ENCODE assay signal across 15 cellular contexts in the genomic region with DNA sequence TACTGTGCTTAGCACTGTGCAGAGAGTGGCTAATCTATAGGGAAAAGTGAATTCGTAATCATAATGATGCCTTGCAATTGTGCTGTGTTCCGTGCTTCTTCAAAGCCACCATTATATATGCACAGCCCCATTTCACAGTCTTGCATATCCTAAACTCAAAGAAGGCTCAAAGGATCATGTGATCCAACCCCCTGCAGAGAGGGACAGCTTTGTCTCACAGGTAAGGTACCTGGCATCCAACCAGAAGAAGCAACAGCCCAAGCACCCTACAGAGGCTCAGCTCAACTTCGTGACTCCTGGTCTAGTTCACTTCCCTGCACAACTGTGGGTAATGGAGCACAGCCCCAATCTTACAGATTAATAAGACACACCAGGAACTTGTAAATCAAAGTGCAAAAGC.
DNase-seq lines count a peak whose midpoint lies in the region; FAIRE-seq and TF ChIP-seq lines count a peak whose summit lies in the region.
"Had no signal": no experiment of that assay in that cellular context is flagged by ENCODE, and none has a peak within 500 bp of the region (broad histone marks: within the 10 kb centered on the region; RNA-seq: fewer than 3 reads in every experiment).

No MANE protein-coding gene starts in this region.

- H4K20me1 ChIP-seq in H1 (replicated peaks in 1 of 2; ENCODE audit: control insufficient read depth in 1 of 2, insufficient read depth in 2 of 2, low read length in 2 of 2) (no peaks in the 10 kb centered on the region), osteoblast (ENCODE audit: insufficient read depth, low read length) (no peaks in the 10 kb centered on the region)

- H3K18ac ChIP-seq in H1 (ENCODE audit: extremely low read depth, low read length) (no peak overlapping the region), mesendoderm (ENCODE audit: low read length) (no peak overlapping the region)

- H3K27ac Mint-ChIP-seq in activated CD4-positive, alpha-beta memory T cell treated with anti-CD3 and anti-CD28 coated beads, Interleukin-2, amount 10 ng/mL, durations not matched to agents 7 days and 5 days, result no peak overlapping the region
- H3K27ac Mint-ChIP-seq: CD4-positive, alpha-beta memory T cell had no signal

- H3K23ac ChIP-seq in H1 (ENCODE audit: insufficient read length) (no peak overlapping the region), mesendoderm (ENCODE audit: low read length) (no peak overlapping the region)

- H3K27ac ChIP-seq in H1 (ENCODE audit: low read depth, low read length) (no peak overlapping the region), mesendoderm (ENCODE audit: low read depth, low read length) (no peak overlapping the region), osteoblast (ENCODE audit: low read depth, low read length) (no peak overlapping the region)

- no peak overlapping the region for H3K4me3 Mint-ChIP-seq in activated CD4-positive, alpha-beta memory T cell treated with anti-CD3 and anti-CD28 coated beads, Interleukin-2, amount 10 ng/mL, durations not matched to agents 7 days and 5 days
- H3K4me3 Mint-ChIP-seq: CD4-positive, alpha-beta memory T cell; H9 had no signal

- H2AFZ ChIP-seq in H1 (ENCODE audit: low read length) (no peak overlapping the region), osteoblast (ENCODE audit: low read length) (no peak overlapping the region)

- DNase-seq in NCI-H69 (lab: John Stamatoyannopoulos, UW) (peak; percentile 6), H1 (ENCODE audit: low read depth in 1 of 2, low spot score in 2 of 2) (no peak), mesendoderm (peak; percentile 34), NCI-H1417 treated with DMSO at 0.1 percent for 48 hours (lab: John Stamatoyannopoulos, UW) (no peak), osteoblast (ENCODE audit: insufficient read length, low spot score, missing footprints) (no peak)
- DNase-seq in activated CD4-positive, alpha-beta memory T cell treated with anti-CD3 and anti-CD28 coated beads, Interleukin-2, amount 10 ng/mL, durations not matched to agents 7 days and 5 days, result no peak
- DNase-seq: C1 segment of cervical spinal cord; Calu3; CD4-positive, alpha-beta memory T cell; COR-L47; DMS53; DMS79 treated with DMSO at 0.1 percent for 48 hours; H9 had no signal

- H3K27me3 ChIP-seq in H1 (replicated peaks in 1 of 4; ENCODE audit: control insufficient read depth in 3 of 4, extremely low read depth in 1 of 4, insufficient read depth in 3 of 4, low read length in 3 of 4) (no peaks in the 10 kb centered on the region), mesendoderm (ENCODE audit: insufficient read depth, low read length, poor library complexity) (no peaks in the 10 kb centered on the region), osteoblast (ENCODE audit: insufficient read depth, low read length) (no peaks in the 10 kb centered on the region)

- H2BK12ac ChIP-seq in H1 (ENCODE audit: low read depth, low read length), result no peak overlapping the region

- POLR2A ChIA-PET in H1 (lab: Charles Lee; ENCODE audit: partially characterized antibody), result no interaction called here
- POLR2A ChIA-PET in activated CD4-positive, alpha-beta memory T cell treated with anti-CD3 and anti-CD28 coated beads, Interleukin-2, amount 10 ng/mL, durations not matched to agents 7 days and 5 days (lab: Charles Lee), result no interaction called here

- H3K23me2 ChIP-seq in H1 (ENCODE audit: low read depth, low read length), result no peaks in the 10 kb centered on the region

- 0 out of 7 replicates have a peak overlapping the region, but pooled peaks of 1 of the 4 experiments have one; percentile 40 for H3K9ac ChIP-seq in H1 (replicated peaks in 1 of 4; ENCODE audit: extremely low read depth in 1 of 4, low read depth in 3 of 4, low read length in 3 of 4)
- no peak overlapping the region for H3K9ac ChIP-seq in mesendoderm (ENCODE audit: low read length)

- CTCF ChIA-PET in H1 (lab: Charles Lee; ENCODE audit: partially characterized antibody), result interaction anchor here (0.5 to 2.5 kb wide), 2 partner anchors 10 to 82 kb away, joined by 3 to 10 read pairs; no protein-coding TSS in a partner anchor
- CTCF ChIA-PET in activated CD4-positive, alpha-beta memory T cell treated with anti-CD3 and anti-CD28 coated beads, Interleukin-2, amount 10 ng/mL, durations not matched to agents 7 days and 5 days (lab: Charles Lee), result no interaction called here

- no peak overlapping the region for H2BK15ac ChIP-seq in H1 (ENCODE audit: low read length)
- no peak overlapping the region for H2BK15ac ChIP-seq in mesendoderm (replicated peaks; ENCODE audit: low read depth)

- WGBS in H1 (ENCODE audit: extremely low coverage in 1 of 2, insufficient coverage in 1 of 2, insufficient read length in 1 of 2, insufficient replicate concordance in 2 of 2, low coverage in 1 of 2, low lambda C conversion rate in 2 of 2, missing lambda C conversion rate in 1 of 2), 2 experiments, result 77% methylated on average over 3 of the region's 3 CpGs; no CpG with 5 or more reads in 1 of the 2 experiments
- WGBS in mesendoderm (ENCODE audit: extremely low coverage, insufficient coverage, low lambda C conversion rate), result no CpG with 5 or more reads among the region's 3 CpGs

- H3K9me3 ChIP-seq in H1 (ENCODE audit: insufficient read depth in 2 of 2, low read depth in 1 of 2, low read length in 1 of 2), result peaks cover 6 to 7% of the 10 kb centered on the region in 2 experiments; a peak in 1 of 4 replicates
- peaks cover 4% of the 10 kb centered on the region for H3K9me3 ChIP-seq in osteoblast (ENCODE audit: low read depth, low read length)

- H3K4me3 ChIP-seq in H1 (ENCODE audit: extremely low read depth in 1 of 4, insufficient read depth in 2 of 4, low read depth in 3 of 4, low read length in 4 of 4) (no peak overlapping the region), mesendoderm (ENCODE audit: low read length) (no peak overlapping the region), osteoblast (ENCODE audit: insufficient read depth, low read length) (no peak overlapping the region)

- no peaks in the 10 kb centered on the region for H3K36me3 Mint-ChIP-seq in activated CD4-positive, alpha-beta memory T cell treated with anti-CD3 and anti-CD28 coated beads, Interleukin-2, amount 10 ng/mL, durations not matched to agents 7 days and 5 days (ENCODE audit: low read depth)
- H3K36me3 Mint-ChIP-seq: CD4-positive, alpha-beta memory T cell had no signal

- H3K9me3 Mint-ChIP-seq in activated CD4-positive, alpha-beta memory T cell treated with anti-CD3 and anti-CD28 coated beads, Interleukin-2, amount 10 ng/mL, durations not matched to agents 7 days and 5 days, result peaks cover 3% of the 10 kb centered on the region

- peak; percentile 52 for FAIRE-seq in H1 (lab: Jason Lieb, UNC)
- FAIRE-seq: G401.6, GM12892 had no signal

- H2AK5ac ChIP-seq in H1 (ENCODE audit: low read depth, low read length) (no peak overlapping the region), mesendoderm (ENCODE audit: low read length) (no peak overlapping the region)

- H3K4ac ChIP-seq in H1 (replicated peaks; ENCODE audit: insufficient read length, low read depth, low read length), result no peak overlapping the region
- no peak overlapping the region for H3K4ac ChIP-seq in mesendoderm (ENCODE audit: low read depth, low read length)

- TF ChIP-seq CTCF in H1 (IDR thresholded peaks at IDR 0.05; ENCODE audit: control extremely low read depth in 1 of 3, insufficient read depth in 1 of 3, low read depth in 1 of 3, low read length in 3 of 3) (no peak), osteoblast (IDR thresholded peaks at IDR 0.05; ENCODE audit: extremely low read depth, low read depth, low read length) (no peak)

- H3K14ac ChIP-seq in H1 (ENCODE audit: insufficient read length), result no peak overlapping the region

- H4K8ac ChIP-seq in H1 (ENCODE audit: extremely low read depth, insufficient read depth, low read length) (no peak overlapping the region), mesendoderm (ENCODE audit: low read depth, low read length) (no peak overlapping the region)

- no peak overlapping the region for H2BK5ac ChIP-seq in H1 (ENCODE audit: low read depth, low read length)
- no peak overlapping the region for H2BK5ac ChIP-seq in mesendoderm (ENCODE audit: low read length)

- no peaks in the 10 kb centered on the region for H3K27me3 Mint-ChIP-seq in activated CD4-positive, alpha-beta memory T cell treated with anti-CD3 and anti-CD28 coated beads, Interleukin-2, amount 10 ng/mL, durations not matched to agents 7 days and 5 days
- H3K27me3 Mint-ChIP-seq: CD4-positive, alpha-beta memory T cell had no signal

- TF ChIP-seq POLR2A in H1 (IDR thresholded peaks at IDR 0.05; ENCODE audit: control extremely low read depth in 1 of 2, low read depth in 2 of 2, low read length in 2 of 2), result no peak

- H3K4me2 ChIP-seq in H1 (ENCODE audit: insufficient read depth in 1 of 2, low read depth in 2 of 2, low read length in 2 of 2), result peak overlapping the region in 1 of 2 experiments; percentile 20; a peak in 1 of 4 replicates
- no peak overlapping the region for H3K4me2 ChIP-seq in mesendoderm (ENCODE audit: low read length)
- H3K4me2 ChIP-seq in osteoblast (ENCODE audit: insufficient read depth, low read length), result no peak overlapping the region

- H2BK20ac ChIP-seq in H1 (ENCODE audit: low read length), result no peak overlapping the region

- H3K79me2 ChIP-seq in H1 (ENCODE audit: control insufficient read depth in 1 of 2, insufficient read depth in 2 of 2, low read length in 2 of 2), result peaks cover 0 to 10% of the 10 kb centered on the region in 2 experiments; a peak in 1 of 4 replicates
- no peaks in the 10 kb centered on the region for H3K79me2 ChIP-seq in mesendoderm (ENCODE audit: control insufficient read depth, insufficient read depth, low read length)
- H3K79me2 ChIP-seq in osteoblast (ENCODE audit: insufficient read depth, low read length), result no peaks in the 10 kb centered on the region

- H3K56ac ChIP-seq in H1 (replicated peaks; ENCODE audit: insufficient read length, low read depth, low read length), result no peak overlapping the region
- no peak overlapping the region for H3K56ac ChIP-seq in mesendoderm (ENCODE audit: low read length)

- no peak overlapping the region for H4K5ac ChIP-seq in H1 (ENCODE audit: insufficient read length, low read depth, low read length)
- H4K5ac ChIP-seq in mesendoderm (ENCODE audit: low read length), result no peak overlapping the region

- H2BK120ac ChIP-seq in H1 (replicated peaks; ENCODE audit: low read depth, low read length) (no peak overlapping the region), mesendoderm (ENCODE audit: low read depth, low read length) (no peak overlapping the region)

- H3K4me1 Mint-ChIP-seq in activated CD4-positive, alpha-beta memory T cell treated with anti-CD3 and anti-CD28 coated beads, Interleukin-2, amount 10 ng/mL, durations not matched to agents 7 days and 5 days, result no peaks in the 10 kb centered on the region
- H3K4me1 Mint-ChIP-seq: CD4-positive, alpha-beta memory T cell had no signal

- H4K91ac ChIP-seq in H1 (replicated peaks; ENCODE audit: insufficient read length, low read length), result no peak overlapping the region

- H3K79me1 ChIP-seq in H1 (ENCODE audit: low read depth, low read length), result peaks cover 10% of the 10 kb centered on the region
- peaks cover 3% of the 10 kb centered on the region for H3K79me1 ChIP-seq in mesendoderm (ENCODE audit: low read length)

- TF ChIP-seq RAD21 in H1 (IDR thresholded peaks at IDR 0.05 in 1 of 2, conservative IDR thresholded peaks at IDR 0.05 in 1 of 2; ENCODE audit: low read depth in 2 of 2, low read length in 2 of 2), result no peak

- H3K36me3 ChIP-seq in H1 (ENCODE audit: control insufficient read depth in 2 of 4, insufficient read depth in 4 of 4, low read length in 3 of 4) (peaks cover 2 to 12% (median 4%) of the 10 kb centered on the region in 4 experiments; a peak in 5 of 8 replicates), mesendoderm (ENCODE audit: control insufficient read depth, insufficient read depth, low read length) (peaks cover 2% of the 10 kb centered on the region), osteoblast (ENCODE audit: insufficient read depth, low read length) (no peaks in the 10 kb centered on the region)

- peaks cover 3 to 10% (median 5%) of the 10 kb centered on the region in 4 experiments; a peak in 4 of 7 replicates for H3K4me1 ChIP-seq in H1 (replicated peaks in 1 of 4; ENCODE audit: control insufficient read depth in 3 of 4, insufficient read depth in 4 of 4, low read length in 3 of 4)
- H3K4me1 ChIP-seq in mesendoderm (ENCODE audit: control insufficient read depth, low read depth, low read length), result peaks cover 2% of the 10 kb centered on the region
- no peaks in the 10 kb centered on the region for H3K4me1 ChIP-seq in osteoblast (ENCODE audit: insufficient read depth, low read length)

- TF ChIP-seq EP300 in H1 (IDR thresholded peaks at IDR 0.05; ENCODE audit: borderline replicate concordance in 1 of 2, low read depth in 2 of 2, low read length in 2 of 2), result no peak

Comparison
In these comparisons a context has a peak if more than half of its experiments do, and no peak if none do; other contexts are left out.
1. DNase-seq: peak in NCI-H69 (single experiment) and mesendoderm (single experiment); none in H1 (0 of 2), NCI-H1417 treated with DMSO at 0.1 percent for 48 hours (single experiment), activated CD4-positive, alpha-beta memory T cell treated with anti-CD3 and anti-CD28 coated beads, Interleukin-2, amount 10 ng/mL, durations not matched to agents 7 days and 5 days (single experiment) and osteoblast (single experiment).